In the genomic region with DNA sequence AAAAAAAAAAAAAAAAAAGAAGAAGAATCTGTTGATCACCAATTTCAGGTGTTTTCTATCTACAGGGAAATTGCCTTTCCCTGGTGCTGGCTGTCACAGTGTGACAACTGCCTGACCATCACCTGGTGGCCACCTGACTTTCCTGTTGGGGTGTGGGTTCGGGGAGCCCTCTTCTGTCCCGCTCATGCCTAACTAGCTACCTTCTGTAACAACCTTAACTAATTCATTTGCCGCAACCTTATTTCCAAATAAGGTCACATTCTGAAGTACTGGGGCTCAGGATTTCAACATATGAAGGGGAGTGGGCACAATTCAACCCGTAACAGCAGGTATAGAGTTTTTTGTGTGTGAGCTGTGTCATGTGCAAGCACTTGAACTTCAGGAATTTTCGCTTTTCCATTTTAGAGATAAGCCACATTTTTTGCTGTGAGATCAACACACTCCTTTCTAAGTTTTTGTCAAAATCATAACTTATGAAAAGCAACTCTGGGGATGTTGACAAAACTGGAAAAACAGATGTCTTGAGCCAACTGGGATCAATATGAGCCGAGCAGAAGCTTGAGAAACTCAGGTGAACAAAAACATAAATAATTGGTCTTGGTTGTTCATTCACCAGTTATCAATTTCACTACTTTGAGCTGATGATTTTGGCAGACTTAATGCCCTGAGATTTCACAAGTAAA, we compare ENCODE assay signal across 29 cellular contexts.
A peak's percentile ranks its signal among the peaks of the same experiment; 100 is the strongest.
DNase-seq lines count a peak whose midpoint lies in the region; ATAC-seq and TF ChIP-seq lines count a peak whose summit lies in the region.
"Had no signal": no experiment of that assay in that cellular context is flagged by ENCODE, and none has a peak within 500 bp of the region (broad histone marks: within the 10 kb centered on the region; RNA-seq: fewer than 3 reads in every experiment).

No MANE protein-coding gene starts in this region.

- TF ChIP-seq CTCF in endothelial cell (IDR thresholded peaks at IDR 0.05; ENCODE audit: unreplicated experiment) (no peak), nephron (IDR thresholded peaks at IDR 0.05; ENCODE audit: unreplicated experiment in 3 of 3) (no peak)

- H3K27ac Mint-ChIP-seq in endothelial cell (ENCODE audit: unreplicated experiment) (no peak overlapping the region), nephron (peak overlapping the region; percentile 89 to 92 (median 91))
- H3K27ac Mint-ChIP-seq in activated T-cell treated with anti-CD3 and anti-CD28 coated beads, Interleukin-2, amount 50 U/mL, for 24 hours = no peak overlapping the region
- H3K27ac Mint-ChIP-seq: activated CD4-positive, alpha-beta memory T cell treated with anti-CD3 and anti-CD28 coated beads, Interleukin-2, amount 10 ng/mL, durations not matched to agents 7 days and 5 days; activated naive CD4-positive, alpha-beta T cell treated with anti-CD3 and anti-CD28 coated beads for 36 hours; activated T-helper 1 cell treated with anti-CD3 and anti-CD28 coated beads, Interleukin-12 subunit alpha, Interleukin-12 subunit beta, Interleukin-2, Interleukin-4 antibody, amounts not matched to agents 30 ng/mL and 10 ng/mL and 1 ng/mL, durations not matched to agents 14 hours and 24 hours and 36 hours; effector memory CD8-positive, alpha-beta T cell; nephron progenitor cell; stimulated activated naive CD8-positive, alpha-beta T cell treated with anti-CD3 and anti-CD28 coated beads, Interleukin-15, amount 100 ng/mL, for 72 hours had no signal

- H3K27me3 Mint-ChIP-seq in endothelial cell (ENCODE audit: unreplicated experiment) (peaks cover 12% of the 10 kb centered on the region), nephron (ENCODE audit: low read depth) (peaks cover 37% of the 10 kb centered on the region)
- peaks cover 52% of the 10 kb centered on the region for H3K27me3 Mint-ChIP-seq in activated T-cell treated with anti-CD3 and anti-CD28 coated beads, Interleukin-2, amount 50 U/mL, for 24 hours

- H3K9me3 Mint-ChIP-seq in endothelial cell (ENCODE audit: unreplicated experiment) (no peaks in the 10 kb centered on the region), nephron (peaks cover 4% of the 10 kb centered on the region)
- H3K9me3 Mint-ChIP-seq in activated T-cell treated with anti-CD3 and anti-CD28 coated beads, Interleukin-2, amount 50 U/mL, for 24 hours = no peaks in the 10 kb centered on the region
- H3K9me3 Mint-ChIP-seq: activated CD4-positive, alpha-beta memory T cell treated with anti-CD3 and anti-CD28 coated beads, Interleukin-2, amount 10 ng/mL, durations not matched to agents 7 days and 5 days; activated naive CD4-positive, alpha-beta T cell treated with anti-CD3 and anti-CD28 coated beads for 36 hours; activated T-helper 1 cell treated with anti-CD3 and anti-CD28 coated beads, Interleukin-12 subunit alpha, Interleukin-12 subunit beta, Interleukin-2, Interleukin-4 antibody, amounts not matched to agents 30 ng/mL and 10 ng/mL and 1 ng/mL, durations not matched to agents 14 hours and 24 hours and 36 hours; central memory CD8-positive, alpha-beta T cell; effector memory CD8-positive, alpha-beta T cell; nephron progenitor cell; stimulated activated naive CD8-positive, alpha-beta T cell treated with anti-CD3 and anti-CD28 coated beads, Interleukin-15, amount 100 ng/mL, for 72 hours had no signal

- DNase-seq in NCI-H146 treated with DMSO at 0.1 percent for 48 hours (lab: John Stamatoyannopoulos, UW; ENCODE audit: unreplicated experiment) = peak; percentile 53
- no peak for DNase-seq in NCI-H146 (lab: John Stamatoyannopoulos, UW)
- DNase-seq in endothelial cell (ENCODE audit: low spot score) = no peak
- no peak for DNase-seq in stimulated activated CD4-positive, alpha-beta T cell treated with anti-CD3 and anti-CD28 coated beads, Interleukin-15, amount 100 ng/mL, for 24 hours
- no peak for DNase-seq in activated T-cell treated with anti-CD3 and anti-CD28 coated beads, Interleukin-2, amount 50 U/mL, for 24 hours
- DNase-seq in activated effector memory CD4-positive, alpha-beta T cell treated with Interleukin-2 at 50 U/mL for 16 hours = no peak
- DNase-seq: activated CD4-positive, alpha-beta memory T cell treated with anti-CD3 and anti-CD28 coated beads, Interleukin-2, amount 10 ng/mL, durations not matched to agents 7 days and 5 days; activated CD4-positive, alpha-beta T cell treated with anti-CD3 and anti-CD28 coated beads for 1 hour; activated CD8-positive, alpha-beta memory T cell treated with anti-CD3 and anti-CD28 coated beads, Interleukin-2, amount 50 U/mL, for 4 hours; activated naive CD4-positive, alpha-beta T cell treated with anti-CD3 and anti-CD28 coated beads for 36 hours; effector memory CD8-positive, alpha-beta T cell; foreskin fibroblast; GOT3; KBM-7; lower lobe of right lung; MG63; NCI-H2029 treated with DMSO at 0.1 percent for 48 hours; NCI-H226; NCI-H526 treated with DMSO at 0.1 percent for 48 hours; right lobe of liver; Right ventricle myocardium superior; spleen; stimulated activated naive CD8-positive, alpha-beta T cell treated with anti-CD3 and anti-CD28 coated beads, Interleukin-15, amount 100 ng/mL, for 72 hours had no signal

- H3K36me3 Mint-ChIP-seq in endothelial cell (ENCODE audit: low read depth, unreplicated experiment) = no peaks in the 10 kb centered on the region
- H3K36me3 Mint-ChIP-seq in nephron (ENCODE audit: low read depth) = no peaks in the 10 kb centered on the region
- no peaks in the 10 kb centered on the region for H3K36me3 Mint-ChIP-seq in activated T-cell treated with anti-CD3 and anti-CD28 coated beads, Interleukin-2, amount 50 U/mL, for 24 hours (ENCODE audit: low read depth)

- H3K4me1 Mint-ChIP-seq in endothelial cell (ENCODE audit: unreplicated experiment) (peaks cover 17% of the 10 kb centered on the region), nephron (peaks cover 38% of the 10 kb centered on the region)
- peaks cover 1% of the 10 kb centered on the region for H3K4me1 Mint-ChIP-seq in activated T-cell treated with anti-CD3 and anti-CD28 coated beads, Interleukin-2, amount 50 U/mL, for 24 hours (ENCODE audit: low read depth)
- H3K4me1 Mint-ChIP-seq: activated CD4-positive, alpha-beta memory T cell treated with anti-CD3 and anti-CD28 coated beads, Interleukin-2, amount 10 ng/mL, durations not matched to agents 7 days and 5 days; central memory CD8-positive, alpha-beta T cell; stimulated activated naive CD8-positive, alpha-beta T cell treated with anti-CD3 and anti-CD28 coated beads, Interleukin-15, amount 100 ng/mL, for 72 hours had no signal

- H3K4me3 Mint-ChIP-seq in endothelial cell (ENCODE audit: unreplicated experiment) (peak overlapping the region; percentile 13), nephron (no peak overlapping the region)
- H3K4me3 Mint-ChIP-seq in activated T-cell treated with anti-CD3 and anti-CD28 coated beads, Interleukin-2, amount 50 U/mL, for 24 hours = no peak overlapping the region
- H3K4me3 Mint-ChIP-seq: activated CD4-positive, alpha-beta memory T cell treated with anti-CD3 and anti-CD28 coated beads, Interleukin-2, amount 10 ng/mL, durations not matched to agents 7 days and 5 days; activated naive CD4-positive, alpha-beta T cell treated with anti-CD3 and anti-CD28 coated beads for 36 hours; activated T-helper 1 cell treated with anti-CD3 and anti-CD28 coated beads, Interleukin-12 subunit alpha, Interleukin-12 subunit beta, Interleukin-2, Interleukin-4 antibody, amounts not matched to agents 30 ng/mL and 10 ng/mL and 1 ng/mL, durations not matched to agents 14 hours and 24 hours and 36 hours; central memory CD8-positive, alpha-beta T cell; effector memory CD8-positive, alpha-beta T cell; stimulated activated naive CD8-positive, alpha-beta T cell treated with anti-CD3 and anti-CD28 coated beads, Interleukin-15, amount 100 ng/mL, for 72 hours had no signal

- no peak for ATAC-seq in GM18907 (IDR thresholded peaks at IDR 0.05; ENCODE audit: unreplicated experiment)
- ATAC-seq: effector memory CD8-positive, alpha-beta T cell; esophagus mucosa; right lobe of liver; stimulated activated naive CD8-positive, alpha-beta T cell treated with anti-CD3 and anti-CD28 coated beads, Interleukin-15, amount 100 ng/mL, for 72 hours had no signal

Comparison
In these comparisons a context has a peak if more than half of its experiments do, and no peak if none do; other contexts are left out.
1. H3K27ac Mint-ChIP-seq: peak in nephron (3 of 3); none in endothelial cell (single experiment) and activated T-cell treated with anti-CD3 and anti-CD28 coated beads, Interleukin-2, amount 50 U/mL, for 24 hours (single experiment).